In the genomic region with DNA sequence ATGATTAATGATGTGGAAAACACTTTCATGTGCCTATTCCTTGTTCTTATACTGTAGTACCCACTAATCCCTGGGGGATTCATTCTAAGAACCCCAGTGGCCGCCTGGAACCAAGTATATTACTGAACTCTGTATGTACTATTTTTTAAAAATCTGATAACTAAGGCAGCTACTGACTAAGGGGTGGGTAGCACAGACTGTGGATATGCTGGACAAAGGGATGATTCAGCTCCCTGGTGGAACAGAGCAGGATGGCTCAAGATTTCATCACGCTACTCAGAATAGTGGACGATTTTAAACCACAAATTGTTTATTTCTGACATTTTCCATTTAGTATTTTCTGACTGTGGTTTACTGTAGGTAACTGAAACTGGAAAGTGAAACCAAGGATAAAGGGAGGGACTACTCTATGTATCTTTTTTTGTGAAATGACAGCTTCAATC, we compare ENCODE assay signal across 1 cellular context.
TF ChIP-seq lines count a peak whose summit lies in the region.

No MANE protein-coding gene starts in this region.

TF ChIP-seq in SK-N-SH, 30 proteins besides CTCF, POLR2A, EP300 and RAD21 (continued from another document):
- TF ChIP-seq POLR2AphosphoS5 (IDR thresholded peaks at IDR 0.05; ENCODE audit: low read depth, low read length), result peak; percentile 61; the same call in 1 of the 2 replicates
- peak; percentile 92 for TF ChIP-seq FOSL2 (IDR thresholded peaks at IDR 0.05; ENCODE audit: borderline replicate concordance, low read depth)
- peak; percentile 83 for TF ChIP-seq JUND (IDR thresholded peaks at IDR 0.05)
- no peak for TF ChIP-seq MXI1 (IDR thresholded peaks at IDR 0.05; ENCODE audit: low read depth, low read length)
- peak; percentile 85 for TF ChIP-seq TCF12 (IDR thresholded peaks at IDR 0.05)
- TF ChIP-seq RCOR1 (IDR thresholded peaks at IDR 0.05; ENCODE audit: low read length), result no peak
- TF ChIP-seq CHD2 (IDR thresholded peaks at IDR 0.05; ENCODE audit: low read length, partially characterized antibody), result no peak
- no peak for TF ChIP-seq REST (IDR thresholded peaks at IDR 0.05; ENCODE audit: low read depth, low read length)
- TF ChIP-seq FOXM1 (IDR thresholded peaks at IDR 0.05; ENCODE audit: low read depth), result peak; percentile 81
- no peak for TF ChIP-seq YY1 (IDR thresholded peaks at IDR 0.05; ENCODE audit: low read depth)
- TF ChIP-seq, protein P1, sequence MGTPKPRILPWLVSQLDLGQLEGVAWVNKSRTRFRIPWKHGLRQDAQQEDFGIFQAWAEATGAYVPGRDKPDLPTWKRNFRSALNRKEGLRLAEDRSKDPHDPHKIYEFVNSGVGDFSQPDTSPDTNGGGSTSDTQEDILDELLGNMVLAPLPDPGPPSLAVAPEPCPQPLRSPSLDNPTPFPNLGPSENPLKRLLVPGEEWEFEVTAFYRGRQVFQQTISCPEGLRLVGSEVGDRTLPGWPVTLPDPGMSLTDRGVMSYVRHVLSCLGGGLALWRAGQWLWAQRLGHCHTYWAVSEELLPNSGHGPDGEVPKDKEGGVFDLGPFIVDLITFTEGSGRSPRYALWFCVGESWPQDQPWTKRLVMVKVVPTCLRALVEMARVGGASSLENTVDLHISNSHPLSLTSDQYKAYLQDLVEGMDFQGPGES (IDR thresholded peaks at IDR 0.05; ENCODE audit: low read depth, low read length), result no peak
- TF ChIP-seq FOXJ3 (CRISPR knock-in tag; IDR thresholded peaks at IDR 0.05), result no peak
- peak; percentile 90 for TF ChIP-seq PBX3 (IDR thresholded peaks at IDR 0.05)
- TF ChIP-seq MAX (IDR thresholded peaks at IDR 0.05; ENCODE audit: low read depth), result peak; percentile 56; the same call in 1 of the 2 replicates
- peak; percentile 67; the same call in 1 of the 2 replicates for TF ChIP-seq TEAD4 (IDR thresholded peaks at IDR 0.05; ENCODE audit: borderline replicate concordance, insufficient read depth)
- no peak for TF ChIP-seq ELF1 (IDR thresholded peaks at IDR 0.05)
